In genomic region chr7:54747234-54747633, GRCh38 we compare ENCODE assay signal across 24 cellular contexts. TPM values are rescaled to one million over a fixed set of nuclear protein-coding genes. Genes with fewer than 3 reads are reported as not detected.
DNase-seq lines count a peak whose midpoint lies in the region; ATAC-seq, FAIRE-seq and TF ChIP-seq lines count a peak whose summit lies in the region.
"Had no signal": no experiment of that assay in that cellular context is flagged by ENCODE, and none has a peak within 500 bp of the region (broad histone marks: within the 10 kb centered on the region; RNA-seq: fewer than 3 reads in every experiment).

No MANE protein-coding gene starts in this region.

- no peaks in the 10 kb centered on the region for H3K4me1 ChIP-seq in HepG2 (ENCODE audit: insufficient read depth, low read length)
- H3K4me1 ChIP-seq in right lobe of liver, result no peaks in the 10 kb centered on the region
- peaks cover 0 to 6% of the 10 kb centered on the region in 2 experiments; a peak in 1 of 5 replicates for H3K4me1 ChIP-seq in K562 (replicated peaks in 1 of 2; ENCODE audit: control insufficient read depth in 2 of 2, insufficient read depth in 2 of 2, low read length in 2 of 2)
- no peaks in the 10 kb centered on the region for H3K4me1 ChIP-seq in effector memory CD4-positive, alpha-beta T cell (ENCODE audit: control insufficient read depth, insufficient read depth, low read length, poor library complexity, severe bottlenecking)
- H3K4me1 ChIP-seq: A549; BLaER1 treated with 17β-estradiol and CSF1 and Interleukin-3, amounts not matched to agents 10 nM and 100 nM; Caco-2 had no signal

- BruUV-seq in HepG2 (replicated peaks; lab: Mats Ljungman, UMichigan) (no TSS peak), K562 (replicated peaks; lab: Mats Ljungman, UMichigan) (no TSS peak)

- H3K9me1 ChIP-seq in K562 (ENCODE audit: control insufficient read depth, insufficient read depth, low read length), result no peaks in the 10 kb centered on the region

- H3K4me3 Mint-ChIP-seq in nephron progenitor cell (no peak overlapping the region), progenitor cell of endocrine pancreas (ENCODE audit: low read depth) (no peak overlapping the region)
- H3K4me3 Mint-ChIP-seq: B cell; CD4-positive, alpha-beta T cell; CD8-positive, alpha-beta T cell had no signal

- H3K4me2 ChIP-seq in HepG2 (ENCODE audit: low read depth, low read length), result no peak overlapping the region
- H3K4me2 ChIP-seq in K562 (ENCODE audit: insufficient read depth, low read length), result no peak overlapping the region
- H3K4me2 ChIP-seq: A549; BLaER1 treated with 17β-estradiol and CSF1 and Interleukin-3, amounts not matched to agents 10 nM and 100 nM had no signal

- H3K9ac ChIP-seq in HepG2 (ENCODE audit: insufficient read depth, low read depth, low read length), result no peak overlapping the region
- H3K9ac ChIP-seq in K562 (ENCODE audit: insufficient read depth in 1 of 2, low read depth in 2 of 2, low read length in 2 of 2), result no peak overlapping the region
- H3K9ac ChIP-seq: BLaER1 treated with 17β-estradiol and CSF1 and Interleukin-3, amounts not matched to agents 10 nM and 100 nM had no signal

- in situ Hi-C loops in HepG2 (cut with HindIII; ENCODE audit: extremely low pct_ligation_motif_present, low pct_unique_long_range_greater_than_20kb) (no loop called here), K562 (cut with MboI) (no loop called here)

- no peak for FAIRE-seq in HepG2 (lab: Jason Lieb, UNC)
- no peak for FAIRE-seq in K562 (lab: Jason Lieb, UNC)
- FAIRE-seq: A549, D721Med, G401.6, GM12891, GM19239 had no signal

- H3K4me3 ChIP-seq in HepG2 (replicated peaks in 1 of 3; ENCODE audit: insufficient read depth in 1 of 3, low read depth in 2 of 3, low read length in 3 of 3) (no peak overlapping the region), right lobe of liver (no peak overlapping the region), K562 (no peak overlapping the region)
- H3K4me3 ChIP-seq in effector memory CD4-positive, alpha-beta T cell (ENCODE audit: insufficient read depth, low read depth, low read length, poor library complexity, severe bottlenecking), result no peak overlapping the region
- H3K4me3 ChIP-seq: A549; BLaER1 treated with 17β-estradiol and CSF1 and Interleukin-3, amounts not matched to agents 10 nM and 100 nM had no signal

- TF ChIP-seq CTCF in HepG2 (CRISPR knock-in tag; IDR thresholded peaks at IDR 0.05), result no peak
- no peak for TF ChIP-seq CTCF in right lobe of liver (IDR thresholded peaks at IDR 0.05)
- no peak for TF ChIP-seq CTCF in K562 (IDR thresholded peaks at IDR 0.05 in 2 of 3, conservative IDR thresholded peaks at IDR 0.05 in 1 of 3; ENCODE audit: insufficient read depth in 2 of 3, low read depth in 1 of 3, low read length in 3 of 3)
- TF ChIP-seq CTCF in nephron progenitor cell (IDR thresholded peaks at IDR 0.05), result no peak
- no peak for TF ChIP-seq CTCF in progenitor cell of endocrine pancreas (IDR thresholded peaks at IDR 0.05; ENCODE audit: unreplicated experiment)

- TF ChIP-seq POLR2A in HepG2 (IDR thresholded peaks at IDR 0.05; ENCODE audit: insufficient read depth in 1 of 2, low read depth in 2 of 2, low read length in 2 of 2) (no peak), right lobe of liver (IDR thresholded peaks at IDR 0.05) (no peak), K562 (conservative IDR thresholded peaks at IDR 0.05) (no peak)

- H3K79me2 ChIP-seq in HepG2 (ENCODE audit: insufficient read depth, low read length) (peaks cover 16% of the 10 kb centered on the region), K562 (ENCODE audit: control insufficient read depth, insufficient read depth, low read length) (no peaks in the 10 kb centered on the region)

- H3K27me3 Mint-ChIP-seq in nephron progenitor cell (ENCODE audit: low read depth, poor library complexity) (no peaks in the 10 kb centered on the region), progenitor cell of endocrine pancreas (no peaks in the 10 kb centered on the region)
- H3K27me3 Mint-ChIP-seq: B cell; CD4-positive, alpha-beta T cell had no signal

- H4K20me1 ChIP-seq in HepG2 (ENCODE audit: insufficient read depth, low read length), result peaks cover 15% of the 10 kb centered on the region; the same call in 1 of the 2 replicates
- H4K20me1 ChIP-seq in K562 (replicated peaks; ENCODE audit: control insufficient read depth, insufficient read depth, low read length), result peaks cover 5% of the 10 kb centered on the region; the same call in 1 of the 2 replicates

- H3K36me3 ChIP-seq in HepG2 (replicated peaks in 1 of 2; ENCODE audit: control insufficient read depth in 1 of 2, insufficient read depth in 2 of 2, low read length in 2 of 2), result peaks cover 7 to 45% of the 10 kb centered on the region in 2 experiments
- H3K36me3 ChIP-seq in right lobe of liver, result peaks cover 0 to 42% (median 24%) of the 10 kb centered on the region in 4 donors
- peaks cover 39% of the 10 kb centered on the region for H3K36me3 ChIP-seq in K562 (ENCODE audit: control insufficient read depth, insufficient read depth, low read length)
- H3K36me3 ChIP-seq in effector memory CD4-positive, alpha-beta T cell (ENCODE audit: control insufficient read depth, insufficient read depth, low read length), result peaks cover 41% of the 10 kb centered on the region

- POLR2A ChIA-PET in HepG2 (lab: Yijun Ruan, JAX), result interaction anchor here (1.6 kb wide), 1 partner anchor 12 kb away, joined by 8 read pairs; the partner anchor contains the start of gene SEC61G
- POLR2A ChIA-PET in K562 (lab: Yijun Ruan, JAX), result interaction anchor here (1.6 kb wide), 1 partner anchor 12 kb away, joined by 7 read pairs; the partner anchor contains the start of gene SEC61G

- no peak overlapping the region for H3K27ac ChIP-seq in HepG2 (ENCODE audit: extremely low read length, insufficient read depth, low read length)
- H3K27ac ChIP-seq in right lobe of liver, result no peak overlapping the region
- no peak overlapping the region for H3K27ac ChIP-seq in K562 (ENCODE audit: extremely low read depth, low read depth, low read length)
- no peak overlapping the region for H3K27ac ChIP-seq in effector memory CD4-positive, alpha-beta T cell (ENCODE audit: insufficient read depth, low read length, poor library complexity, severe bottlenecking)
- H3K27ac ChIP-seq: 22Rv1; A549; BLaER1 treated with 17β-estradiol and CSF1 and Interleukin-3, amounts not matched to agents 10 nM and 100 nM; C4-2B had no signal

- H3K9me3 Mint-ChIP-seq in nephron progenitor cell (no peaks in the 10 kb centered on the region), progenitor cell of endocrine pancreas (ENCODE audit: low read depth) (no peaks in the 10 kb centered on the region)
- H3K9me3 Mint-ChIP-seq: CD4-positive, alpha-beta T cell; CD8-positive, alpha-beta T cell had no signal

- WGBS in HepG2 (ENCODE audit: low lambda C conversion rate), result 95% methylated on average over 5 of the region's 5 CpGs
- WGBS in right lobe of liver (ENCODE audit: insufficient coverage, low coverage, low lambda C conversion rate, missing lambda C conversion rate), result 96% methylated on average over 5 of the region's 5 CpGs
- 72% methylated on average over 5 of the region's 5 CpGs for WGBS in K562 (ENCODE audit: insufficient coverage, low coverage, missing lambda C conversion rate)

- CTCF ChIA-PET in HepG2 (lab: Yijun Ruan, JAX; ENCODE audit: low intra/inter-chr PET ratio, low total read pairs), result no interaction called here
- CTCF ChIA-PET in K562 (lab: Yijun Ruan, JAX; ENCODE audit: low intra/inter-chr PET ratio), result no interaction called here

- H3K4me1 Mint-ChIP-seq in nephron progenitor cell (no peaks in the 10 kb centered on the region), progenitor cell of endocrine pancreas (ENCODE audit: low read depth) (peaks cover 1% of the 10 kb centered on the region)
- H3K4me1 Mint-ChIP-seq: B cell had no signal

- ATAC-seq in HepG2 (no peak), right lobe of liver (no peak), K562 (no peak), HG02642 (IDR thresholded peaks at IDR 0.05; ENCODE audit: poor library complexity, unreplicated experiment) (no peak)
- ATAC-seq: A549; CD8-positive, alpha-beta T cell had no signal

- H3K9me3 ChIP-seq in HepG2 (ENCODE audit: low read length) (no peaks in the 10 kb centered on the region), right lobe of liver (no peaks in the 10 kb centered on the region), K562 (replicated peaks; ENCODE audit: control insufficient read depth, insufficient read depth, low read depth, low read length) (no peaks in the 10 kb centered on the region)
- H3K9me3 ChIP-seq in effector memory CD4-positive, alpha-beta T cell (ENCODE audit: control insufficient read depth, low read length), result no peaks in the 10 kb centered on the region
- H3K9me3 ChIP-seq: A549; BLaER1 treated with 17β-estradiol and CSF1 and Interleukin-3, amounts not matched to agents 10 nM and 100 nM; Caco-2 had no signal

- no peak for TF ChIP-seq EP300 in HepG2 (IDR thresholded peaks at IDR 0.05; ENCODE audit: low read depth in 2 of 2, low read length in 2 of 2)
- TF ChIP-seq EP300 in HepG2 (CRISPR knock-in tag; IDR thresholded peaks at IDR 0.05; ENCODE audit: borderline replicate concordance), result no peak
- TF ChIP-seq EP300 in K562 (IDR thresholded peaks at IDR 0.05; ENCODE audit: low read length), result no peak

- TF ChIP-seq RAD21 in HepG2 (CRISPR knock-in tag; IDR thresholded peaks at IDR 0.05), result no peak
- TF ChIP-seq RAD21 in K562 (CRISPR knock-in tag; conservative IDR thresholded peaks at IDR 0.05 in 1 of 2, IDR thresholded peaks at IDR 0.05 in 1 of 2), result no peak

- H3K36me3 Mint-ChIP-seq in nephron progenitor cell (ENCODE audit: low read depth) (peaks cover 40% of the 10 kb centered on the region), progenitor cell of endocrine pancreas (ENCODE audit: insufficient read depth) (peaks cover 12% of the 10 kb centered on the region)

- intact Hi-C loops in HepG2 (cut with micrococcal nuclease; ENCODE audit: unreplicated experiment), result no loop called here
- intact Hi-C loops in right lobe of liver (cut with DNase I), result no loop called here
- intact Hi-C loops in K562 (cut with micrococcal nuclease), result no loop called here

- peak overlapping the region; percentile 57 for H3K27ac Mint-ChIP-seq in nephron progenitor cell
- H3K27ac Mint-ChIP-seq in progenitor cell of endocrine pancreas, result peak overlapping the region; percentile 34
- H3K27ac Mint-ChIP-seq: B cell; CD4-positive, alpha-beta T cell; CD8-positive, alpha-beta T cell had no signal

- DNase-seq in HepG2 (ENCODE audit: low spot score) (no peak), right lobe of liver (no peak), K562 (ENCODE audit: extremely low read depth in 1 of 4, low spot score in 3 of 4) (no peak), nephron progenitor cell (no peak), progenitor cell of endocrine pancreas (ENCODE audit: low spot score, unreplicated experiment) (no peak), islet precursor cell (no peak)
- no peak for DNase-seq in effector memory CD4-positive, alpha-beta T cell
- DNase-seq: AML-193; Caco-2; Calu3; CD4-positive, alpha-beta T cell; CD8-positive, alpha-beta T cell; DMS79 treated with DMSO at 0.1 percent for 48 hours; GF-D8 had no signal

- no peak overlapping the region for H2AFZ ChIP-seq in HepG2 (ENCODE audit: low read length)
- H2AFZ ChIP-seq in K562 (ENCODE audit: low read depth, low read length), result no peak overlapping the region

- H3K27me3 ChIP-seq in HepG2 (ENCODE audit: control insufficient read depth in 1 of 2, insufficient read depth in 2 of 2, low read length in 2 of 2) (no peaks in the 10 kb centered on the region), right lobe of liver (no peaks in the 10 kb centered on the region), K562 (ENCODE audit: control insufficient read depth in 2 of 2, insufficient read depth in 2 of 2, low read length in 2 of 2) (no peaks in the 10 kb centered on the region)
- H3K27me3 ChIP-seq in effector memory CD4-positive, alpha-beta T cell (replicated peaks; ENCODE audit: control insufficient read depth, insufficient read depth, low read length, poor library complexity, severe bottlenecking), result no peaks in the 10 kb centered on the region
- H3K27me3 ChIP-seq: BLaER1 treated with 17β-estradiol and CSF1 and Interleukin-3, amounts not matched to agents 10 nM and 100 nM had no signal

RNA-seq across cellular contexts. Expression of gene SEC61G, which starts 11.8 kb away (rescaled TPM):
- total RNA-seq in HepG2 (2016; rRNA removed; fragmentation: Illumina TruSeq; extraction: Trizol), result 328 and 434 TPM in 2 replicates
- total RNA-seq in HepG2 (2016; cell fraction: cytosol; rRNA removed; fragmentation: Illumina TruSeq; extraction: Trizol; ENCODE audit: low read depth), result 84.8 and 85.8 TPM in 2 replicates
- total RNA-seq in HepG2 (2016; cell fraction: insoluble cytoplasmic fraction; rRNA removed; fragmentation: Illumina TruSeq; extraction: Trizol), result 342 and 456 TPM in 2 replicates
- total RNA-seq in HepG2 (2016; cell fraction: membrane; rRNA removed; fragmentation: Illumina TruSeq; extraction: Trizol), result 120 and 126 TPM in 2 replicates
- total RNA-seq in HepG2 (2016; cell fraction: nucleus; rRNA removed; fragmentation: Illumina TruSeq; extraction: Trizol), result 120 and 123 TPM in 2 replicates
- 76.1 and 126 TPM in 2 replicates for polyA plus RNA-seq in HepG2 (2011; rRNA removed)
- 145 and 279 TPM in 2 replicates for polyA plus RNA-seq in HepG2 (2011; cell fraction: cytosol; rRNA removed)
- 27.0 and 43.3 TPM in 2 replicates for polyA plus RNA-seq in HepG2 (2011; cell fraction: nucleus; rRNA removed)
- polyA plus RNA-seq in HepG2 (2012), result 398 and 422 TPM in 2 replicates
- polyA plus RNA-seq in HepG2 (2016; cell fraction: cytosol; fragmentation: Illumina TruSeq; extraction: Trizol; ENCODE audit: low read depth), result 104 and 110 TPM in 2 replicates
- polyA plus RNA-seq in HepG2 (2016; cell fraction: insoluble cytoplasmic fraction; fragmentation: Illumina TruSeq; extraction: Trizol; ENCODE audit: low read depth), result 349 and 363 TPM in 2 replicates
- 98.3 and 117 TPM in 2 replicates for polyA plus RNA-seq in HepG2 (2016; cell fraction: membrane; fragmentation: Illumina TruSeq; extraction: Trizol; ENCODE audit: low read depth)
- polyA plus RNA-seq in HepG2 (2016; cell fraction: nucleus; fragmentation: Illumina TruSeq; extraction: Trizol; ENCODE audit: insufficient read depth, low read depth), result 155 and 162 TPM in 2 replicates
- 21.7 and 35.2 TPM in 2 replicates for polyA minus RNA-seq in HepG2 (2011; rRNA and poly(A)+ RNA removed; ENCODE audit: low replicate concordance)
- polyA minus RNA-seq in HepG2 (2011; cell fraction: cytosol; rRNA and poly(A)+ RNA removed), result 78.6 and 85.8 TPM in 2 replicates
- polyA minus RNA-seq in HepG2 (2011; cell fraction: nucleus; rRNA and poly(A)+ RNA removed), result 67.1 and 67.3 TPM in 2 replicates
- 100 to 1,000 TPM in 2 of 6 experiments, 10 to 100 TPM in 4; 44.0 to 171 (median 77.5) TPM for total RNA-seq in right lobe of liver
- 17.6 and 41.0 TPM in 2 replicates for total RNA-seq in K562 (2011; cell fraction: chromatin; rRNA removed; ENCODE audit: low replicate concordance)
- total RNA-seq in K562 (2011; cell fraction: nucleolus; rRNA removed), result 14.0 and 22.9 TPM in 2 replicates
- 43.7 and 61.5 TPM in 2 replicates for total RNA-seq in K562 (2011; cell fraction: nucleoplasm; rRNA removed)
- 110 and 138 TPM in 2 replicates for total RNA-seq in K562 (2014; rRNA removed)
- 346 and 376 TPM in 2 replicates for total RNA-seq in K562 (2014; rRNA removed; fragmentation: Illumina TruSeq; extraction: Trizol)
- 212 and 221 TPM in 2 replicates for total RNA-seq in K562 (2015; rRNA removed; fragmentation: Illumina TruSeq; extraction: Trizol)
- total RNA-seq in K562 (2021), result 142 and 154 TPM in 2 replicates
- polyA plus RNA-seq in K562 (2011; rRNA removed), result 176 and 178 TPM in 2 replicates
- polyA plus RNA-seq in K562 (2011; cell fraction: cytosol; rRNA removed), result 73.6 and 289 TPM in 2 replicates
- polyA plus RNA-seq in K562 (2011; cell fraction: nucleus; rRNA removed), result 39.4 and 77.6 TPM in 2 replicates
- polyA plus RNA-seq in K562 (2012), result 277 and 498 TPM in 2 replicates
- 274 and 325 TPM in 2 replicates for polyA plus RNA-seq in K562 (2014; fragmentation: Illumina TruSeq; extraction: Trizol)
- polyA plus RNA-seq in K562 (2014; fragmentation: Nextera tagmentation; extraction: Ambion mirVana), result 100 to 1,000 TPM; 442 to 565 TPM
- polyA plus RNA-seq in K562 (2014; rRNA removed), result 158 and 223 TPM in 2 replicates
- polyA minus RNA-seq in K562 (2011; rRNA and poly(A)+ RNA removed), result 240 and 263 TPM in 2 replicates
- polyA minus RNA-seq in K562 (2011; cell fraction: cytosol; rRNA and poly(A)+ RNA removed), result 51.8 and 87.1 TPM in 2 replicates
- 17.6 and 54.4 TPM in 2 replicates for polyA minus RNA-seq in K562 (2011; cell fraction: nucleus; rRNA and poly(A)+ RNA removed)
- total RNA-seq in progenitor cell of endocrine pancreas, result 110 and 120 TPM in 2 replicates

Comparison
In these comparisons a context has a peak if more than half of its experiments do, and no peak if none do; other contexts are left out.
1. Of the 241 proteins assayed by ChIP-seq in both HepG2 and K562: peak only in HepG2: POLR2G; only in K562: none; in both: none; in neither: 240.